ENCODE assay signal across 13 cellular contexts in genomic region chr17:82583720-82584234, GRCh38.
A peak's percentile ranks its signal among the peaks of the same experiment; 100 is the strongest.
DNase-seq lines count a peak whose midpoint lies in the region; ATAC-seq and TF ChIP-seq lines count a peak whose summit lies in the region.
"Had no signal": no experiment of that assay in that cellular context is flagged by ENCODE, and none has a peak within 500 bp of the region (broad histone marks: within the 10 kb centered on the region; RNA-seq: fewer than 3 reads in every experiment).

No MANE protein-coding gene starts in this region.

- peak; percentile 76 for DNase-seq in activated CD8-positive, alpha-beta memory T cell treated with anti-CD3 and anti-CD28 coated beads for 24 hours
- DNase-seq in activated CD8-positive, alpha-beta memory T cell treated with anti-CD3 and anti-CD28 coated beads, Interleukin-2, amount 50 U/mL, for 48 hours = no peak
- peak; percentile 17 for DNase-seq in T-helper 9 cell
- peak in 1 of 3 experiments; percentile 16 for DNase-seq in effector memory CD8-positive, alpha-beta T cell
- no peak for DNase-seq in progenitor cell of endocrine pancreas (ENCODE audit: low spot score, unreplicated experiment)
- no peak for DNase-seq in H9
- no peak for DNase-seq in SKM-1 treated with dmso at 0.1 percent for 144 hours (lab: John Stamatoyannopoulos, UW; ENCODE audit: unreplicated experiment)
- DNase-seq in MG63 = no peak
- DNase-seq: DMS153, glutamatergic neuron, NCI-H2227 treated with DMSO at 0.1 percent for 48 hours, nephron progenitor cell, OCI-M1 had no signal

- peaks cover 3 to 4% of the 10 kb centered on the region in 2 donors for H3K4me1 Mint-ChIP-seq in effector memory CD8-positive, alpha-beta T cell (ENCODE audit: low read depth in 2 of 2)
- H3K4me1 Mint-ChIP-seq in progenitor cell of endocrine pancreas (ENCODE audit: low read depth) (no peaks in the 10 kb centered on the region), H9 (no peaks in the 10 kb centered on the region)

- H4K5ac ChIP-seq in H9 (ENCODE audit: insufficient read length, low read depth, low read length) = no peak overlapping the region

- H4K91ac ChIP-seq in H9 (ENCODE audit: insufficient read length, low read depth, low read length) = no peak overlapping the region

- no peak overlapping the region for H2BK120ac ChIP-seq in H9 (ENCODE audit: low read depth, low read length, poor library complexity, severe bottlenecking)

- H3K79me2 ChIP-seq in H9 (ENCODE audit: insufficient read depth, low read length) = 0 out of 2 replicates have a peak, but pooled peaks cover 2% of the 10 kb centered on the region

- no peak overlapping the region for H3K4ac ChIP-seq in H9 (ENCODE audit: low read depth, low read length)

- H3K9ac ChIP-seq in H9 (ENCODE audit: extremely low read depth, insufficient read length, low read length) = no peak overlapping the region

- H2BK12ac ChIP-seq in H9 (ENCODE audit: insufficient read length, low read depth, low read length) = no peak overlapping the region

- no peaks in the 10 kb centered on the region for H3K23me2 ChIP-seq in H9 (ENCODE audit: insufficient read length, low read depth, low read length, poor library complexity, severe bottlenecking)

- no CpG with 5 or more reads among the region's 28 CpGs for WGBS in H9 (ENCODE audit: extremely low coverage, insufficient read length, low lambda C conversion rate)

- no peak overlapping the region for H3K27ac ChIP-seq in H9 (ENCODE audit: insufficient read length, low read depth, low read length)

- no peak overlapping the region for H3K23ac ChIP-seq in H9 (ENCODE audit: insufficient read length, low read depth, low read length)

- no peak overlapping the region for H3K14ac ChIP-seq in H9 (ENCODE audit: insufficient read depth, low read length)

- H3K18ac ChIP-seq in H9 (ENCODE audit: insufficient read length, low read depth, low read length) = no peak overlapping the region

- no peak overlapping the region for H3T11ph ChIP-seq in H9 (ENCODE audit: low read length)

- no peaks in the 10 kb centered on the region for H3K79me1 ChIP-seq in H9 (ENCODE audit: insufficient read depth, low read depth, low read length, poor library complexity, severe bottlenecking)

- no peak overlapping the region for H2BK5ac ChIP-seq in H9 (ENCODE audit: insufficient read length, low read length)

- H2AFZ ChIP-seq in H9 (ENCODE audit: low read length) = no peak overlapping the region

- H3K27me3 Mint-ChIP-seq in effector memory CD8-positive, alpha-beta T cell = no peaks in the 10 kb centered on the region
- H3K27me3 Mint-ChIP-seq in progenitor cell of endocrine pancreas = no peaks in the 10 kb centered on the region
- H3K27me3 Mint-ChIP-seq in H9 (ENCODE audit: low read depth) = no peaks in the 10 kb centered on the region

- H3K9me3 ChIP-seq in H9 (ENCODE audit: control insufficient read depth, low read depth, low read length) (no peaks in the 10 kb centered on the region), MG63 (no peaks in the 10 kb centered on the region)

- H3K4me3 ChIP-seq in MG63 = no peak overlapping the region

- H3K36me3 ChIP-seq in MG63 = peaks cover 51% of the 10 kb centered on the region

- H2AK5ac ChIP-seq in H9 (ENCODE audit: insufficient read length, low read length) = no peak overlapping the region

- TF ChIP-seq CTCF in progenitor cell of endocrine pancreas (IDR thresholded peaks at IDR 0.05; ENCODE audit: unreplicated experiment) = no peak
- TF ChIP-seq CTCF in H9 (conservative IDR thresholded peaks at IDR 0.05) = no peak

- peak overlapping the region in 1 of 2 donors; percentile 40 for H3K4me3 Mint-ChIP-seq in effector memory CD8-positive, alpha-beta T cell
- H3K4me3 Mint-ChIP-seq in progenitor cell of endocrine pancreas (ENCODE audit: low read depth) (no peak overlapping the region), H9 (no peak overlapping the region)
- H3K4me3 Mint-ChIP-seq: nephron progenitor cell had no signal

- H3K9me3 Mint-ChIP-seq in effector memory CD8-positive, alpha-beta T cell = no peaks in the 10 kb centered on the region
- no peaks in the 10 kb centered on the region for H3K9me3 Mint-ChIP-seq in progenitor cell of endocrine pancreas (ENCODE audit: low read depth)
- H3K9me3 Mint-ChIP-seq in H9 = peaks cover 0 to 2% of the 10 kb centered on the region in 2 experiments; a peak in 1 of 5 replicates
- H3K9me3 Mint-ChIP-seq: nephron progenitor cell had no signal

- H3K27me3 ChIP-seq in H9 (ENCODE audit: insufficient read depth, low read length) = no peaks in the 10 kb centered on the region
- H3K27me3 ChIP-seq in MG63 = no peaks in the 10 kb centered on the region

- no peak overlapping the region for H4K8ac ChIP-seq in H9 (replicated peaks; ENCODE audit: insufficient read length, low read depth, low read length)

- no peak overlapping the region for H2BK15ac ChIP-seq in H9 (ENCODE audit: low read depth, low read length)

- H3K36me3 Mint-ChIP-seq in effector memory CD8-positive, alpha-beta T cell (ENCODE audit: insufficient read depth) = peaks cover 40% of the 10 kb centered on the region
- H3K36me3 Mint-ChIP-seq in progenitor cell of endocrine pancreas (ENCODE audit: insufficient read depth) (peaks cover 26% of the 10 kb centered on the region), H9 (ENCODE audit: insufficient read depth in 1 of 3, low read depth in 3 of 3) (peaks cover 36 to 66% (median 65%) of the 10 kb centered on the region in 3 experiments)

- peaks cover 2% of the 10 kb centered on the region for H4K20me1 ChIP-seq in H9 (ENCODE audit: control insufficient read depth, insufficient read depth, insufficient read length)

- peak overlapping the region; percentile 60 to 83 for H3K27ac Mint-ChIP-seq in effector memory CD8-positive, alpha-beta T cell
- H3K27ac Mint-ChIP-seq in progenitor cell of endocrine pancreas = peak overlapping the region; percentile 41
- H3K27ac Mint-ChIP-seq in H9 = no peak overlapping the region; a peak in 1 of 7 replicates
- H3K27ac Mint-ChIP-seq: nephron progenitor cell had no signal

- no peak overlapping the region for H3K4me2 ChIP-seq in H9 (ENCODE audit: insufficient read depth, insufficient read length, low read length)

- no peak overlapping the region for H2BK20ac ChIP-seq in H9 (ENCODE audit: low read depth, low read length, poor library complexity, severe bottlenecking)

- ATAC-seq in effector memory CD8-positive, alpha-beta T cell (replicated peaks) = peak; percentile 85

- H3K56ac ChIP-seq in H9 (ENCODE audit: insufficient read length, low read depth, low read length) = no peak overlapping the region

- H3K4me1 ChIP-seq in H9 (ENCODE audit: insufficient read depth, low read length) = no peaks in the 10 kb centered on the region

Comparison
In these comparisons a context has a peak if more than half of its experiments do, and no peak if none do; other contexts are left out.
1. DNase-seq: peak in activated CD8-positive, alpha-beta memory T cell treated with anti-CD3 and anti-CD28 coated beads for 24 hours (single experiment) and T-helper 9 cell (single experiment); none in activated CD8-positive, alpha-beta memory T cell treated with anti-CD3 and anti-CD28 coated beads, Interleukin-2, amount 50 U/mL, for 48 hours (single experiment), progenitor cell of endocrine pancreas (single experiment), H9 (single experiment), SKM-1 treated with dmso at 0.1 percent for 144 hours (single experiment) and MG63 (single experiment).
2. H3K27ac Mint-ChIP-seq: peak in effector memory CD8-positive, alpha-beta T cell (2 of 2) and progenitor cell of endocrine pancreas (single experiment); none in H9 (0 of 3).